ENCODE assay signal across 23 cellular contexts in genomic region chr3:178634975-178635374, GRCh38.
DNase-seq lines count a peak whose midpoint lies in the region; ATAC-seq lines count a peak whose summit lies in the region.
"Had no signal": no experiment of that assay in that cellular context is flagged by ENCODE, and none has a peak within 500 bp of the region (broad histone marks: within the 10 kb centered on the region; RNA-seq: fewer than 3 reads in every experiment).

No MANE protein-coding gene starts in this region.

- peak; percentile 35 for DNase-seq in NCI-H2196 (lab: John Stamatoyannopoulos, UW; ENCODE audit: unreplicated experiment)
- no peak for DNase-seq in NCI-H2196 treated with DMSO at 0.1 percent for 48 hours (lab: John Stamatoyannopoulos, UW; ENCODE audit: unreplicated experiment)
- peak; percentile 61 for DNase-seq in NCI-H2029 (lab: John Stamatoyannopoulos, UW)
- DNase-seq in NCI-H748 treated with DMSO at 0.1 percent for 48 hours (lab: John Stamatoyannopoulos, UW): peak; percentile 48
- DNase-seq in renal cortical epithelial cell (ENCODE audit: low read depth): peak; percentile 16
- no peak for DNase-seq in NCI-H1436 (lab: John Stamatoyannopoulos, UW)
- DNase-seq in Ammon's horn (ENCODE audit: low spot score): no peak
- DNase-seq: activated CD4-positive, alpha-beta T cell treated with anti-CD3 and anti-CD28 coated beads, Interleukin-2, amount 50 U/mL, for 1 hour; activated CD4-positive, CD25-positive, alpha-beta regulatory T cell; activated T-cell treated with anti-CD3 and anti-CD28 coated beads, Interleukin-2, amount 50 U/mL, for 48 hours; CD4-positive, alpha-beta memory T cell; effector CD4-positive, alpha-beta T cell; GF-D8; immature natural killer cell; NCI-H1048; NCI-H226; nephron progenitor cell; stimulated activated CD4-positive, alpha-beta T cell treated with anti-CD3 and anti-CD28 coated beads, Interleukin-15, amount 100 ng/mL, for 24 hours; stimulated activated CD4-positive, alpha-beta T cell treated with anti-CD3 and anti-CD28 coated beads, Interleukin-4, amount 100 ng/mL, for 4 hours; transverse colon had no signal

- ATAC-seq in GM19463 (IDR thresholded peaks at IDR 0.05; ENCODE audit: unreplicated experiment): no peak
- ATAC-seq: left lobe of liver, SK-N-SH treated with all-trans-retinoic acid at 6 μM for 48 hours had no signal

Comparison
In these comparisons a context has a peak if more than half of its experiments do, and no peak if none do; other contexts are left out.
1. DNase-seq: peak in NCI-H2196 (single experiment), NCI-H2029 (single experiment), NCI-H748 treated with DMSO at 0.1 percent for 48 hours (single experiment) and renal cortical epithelial cell (single experiment); none in NCI-H2196 treated with DMSO at 0.1 percent for 48 hours (single experiment), NCI-H1436 (single experiment) and Ammon's horn (single experiment).